In the genomic region with DNA sequence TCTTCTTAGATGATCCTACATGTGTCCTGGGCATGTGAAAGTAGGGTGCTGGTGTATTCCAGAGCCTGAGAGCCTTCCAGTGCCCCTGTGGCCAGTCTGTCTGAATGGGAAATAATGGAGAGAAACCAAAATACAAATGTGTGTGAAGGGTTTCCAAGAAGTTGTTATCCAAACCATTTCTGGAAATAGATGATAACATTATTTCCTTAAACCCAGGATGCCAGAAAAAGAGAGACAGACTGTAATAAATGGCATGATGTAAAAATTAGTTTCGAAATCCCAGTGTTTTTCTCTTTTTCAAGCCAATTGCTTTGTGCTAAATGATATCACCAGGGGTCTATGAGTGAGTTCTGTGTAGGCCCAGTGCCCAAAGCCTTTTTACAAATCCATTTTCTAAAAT, we compare ENCODE assay signal across 20 cellular contexts.
"Had no signal": no experiment of that assay in that cellular context is flagged by ENCODE, and none has a peak within 500 bp of the region (broad histone marks: within the 10 kb centered on the region; RNA-seq: fewer than 3 reads in every experiment).

No MANE protein-coding gene starts in this region.

- H3K36me3 ChIP-seq: upper lobe of left lung had no signal

- DNase-seq: activated B cell treated with CpG ODN at 0.5 μM for 24 hours; activated CD4-positive, alpha-beta T cell treated with anti-CD3 and anti-CD28 coated beads for 36 hours; activated CD4-positive, alpha-beta T cell treated with anti-CD3 and anti-CD28 coated beads, Interleukin-2, amount 50 U/mL, for 48 hours; activated CD8-positive, alpha-beta memory T cell treated with anti-CD3 and anti-CD28 coated beads, Interleukin-2, amount 50 U/mL, for 48 hours; activated naive CD4-positive, alpha-beta T cell treated with Interleukin-2 at 50 U/mL for 16 hours; activated naive CD8-positive, alpha-beta T cell treated with anti-CD3 and anti-CD28 coated beads for 36 hours; activated T-cell treated with anti-CD3 and anti-CD28 coated beads, Interleukin-2, amount 50 U/mL, for 48 hours; amniotic stem cell; cortex of kidney; naive thymus-derived CD4-positive, alpha-beta T cell; occipital lobe; posterior cingulate gyrus; stimulated activated CD4-positive, alpha-beta T cell treated with anti-CD3 and anti-CD28 coated beads, Interleukin-2, amount 100 ng/mL, for 48 hours; stimulated activated CD8-positive, alpha-beta memory T cell treated with anti-CD3 and anti-CD28 coated beads, Interleukin-4, amount 100 ng/mL, for 48 hours; stimulated activated naive CD4-positive, alpha-beta T cell; T-cell; upper lobe of left lung had no signal

- H3K4me3 ChIP-seq: lung, upper lobe of left lung had no signal

- ATAC-seq: activated CD4-positive, alpha-beta T cell treated with anti-CD3 and anti-CD28 coated beads for 36 hours; naive thymus-derived CD4-positive, alpha-beta T cell; SK-N-SH treated with all-trans-retinoic acid at 6 μM for 48 hours; T-cell had no signal

- H3K27me3 ChIP-seq: upper lobe of left lung had no signal

- H3K27ac ChIP-seq: epithelial cell of prostate, upper lobe of left lung had no signal

- H3K9me3 ChIP-seq: upper lobe of left lung had no signal
